24 cellular contexts compared by ENCODE assay signal in genomic region chr17:75531724-75532090, GRCh38. TPM values are rescaled to one million over a fixed set of nuclear protein-coding genes. Genes with fewer than 3 reads are reported as not detected.
A peak's percentile ranks its signal among the peaks of the same experiment; 100 is the strongest.
DNase-seq lines count a peak whose midpoint lies in the region; ATAC-seq lines count a peak whose summit lies in the region.
"Had no signal": no experiment of that assay in that cellular context is flagged by ENCODE, and none has a peak within 500 bp of the region (broad histone marks: within the 10 kb centered on the region; RNA-seq: fewer than 3 reads in every experiment).

No MANE protein-coding gene starts in this region.

- H3K9me2 ChIP-seq in Karpas-422 (replicated peaks; ENCODE audit: insufficient read depth, low read length): no peaks in the 10 kb centered on the region

- intact Hi-C loops in activated CD4-positive, alpha-beta T cell treated with anti-CD3 and anti-CD28 coated beads for 36 hours (cut with DNase I, micrococcal nuclease): no loop called here

- H3K9ac ChIP-seq in mucosa of stomach (ENCODE audit: low read length): peak overlapping the region; percentile 60
- H3K9ac ChIP-seq in Karpas-422 (ENCODE audit: low read length): no peak overlapping the region

- no peak overlapping the region for H3K27ac Mint-ChIP-seq in activated CD4-positive, alpha-beta T cell treated with anti-CD3 and anti-CD28 coated beads for 36 hours
- H3K27ac Mint-ChIP-seq: activated CD4-positive, alpha-beta T cell treated with anti-CD3 and anti-CD28 coated beads, Interleukin-2, amount 10 ng/mL, durations not matched to agents 7 days and 5 days had no signal

- peaks cover 4% of the 10 kb centered on the region for H3K36me3 Mint-ChIP-seq in activated CD4-positive, alpha-beta T cell treated with anti-CD3 and anti-CD28 coated beads for 36 hours (ENCODE audit: low read depth)
- H3K36me3 Mint-ChIP-seq: activated naive CD4-positive, alpha-beta T cell treated with anti-CD3 and anti-CD28 coated beads, Interleukin-2, amount 50 U/mL, for 72 hours had no signal

- ATAC-seq in HG03439 (IDR thresholded peaks at IDR 0.05; ENCODE audit: unreplicated experiment): no peak
- ATAC-seq in activated CD4-positive, alpha-beta T cell treated with anti-CD3 and anti-CD28 coated beads for 36 hours: no peak
- ATAC-seq: activated naive CD4-positive, alpha-beta T cell treated with anti-CD3 and anti-CD28 coated beads, Interleukin-2, amount 50 U/mL, for 72 hours; GM12878; naive thymus-derived CD8-positive, alpha-beta T cell had no signal

- H3K27ac ChIP-seq in esophagus (ENCODE audit: low read depth in 2 of 2, low read length in 1 of 2): peak overlapping the region; percentile 35 to 45
- H3K27ac ChIP-seq in Karpas-422 (ENCODE audit: low read length): no peak overlapping the region
- H3K27ac ChIP-seq: cardiac muscle cell, prostate gland had no signal

- no peaks in the 10 kb centered on the region for H3K9me3 Mint-ChIP-seq in activated CD4-positive, alpha-beta T cell treated with anti-CD3 and anti-CD28 coated beads for 36 hours (ENCODE audit: low read depth)
- H3K9me3 Mint-ChIP-seq: activated CD4-positive, alpha-beta T cell treated with anti-CD3 and anti-CD28 coated beads, Interleukin-2, amount 10 ng/mL, durations not matched to agents 7 days and 5 days; activated naive CD4-positive, alpha-beta T cell treated with anti-CD3 and anti-CD28 coated beads, Interleukin-2, amount 50 U/mL, for 72 hours; CD8-positive, alpha-beta memory T cell; naive thymus-derived CD8-positive, alpha-beta T cell had no signal

- H3K4me3 Mint-ChIP-seq in activated CD4-positive, alpha-beta T cell treated with anti-CD3 and anti-CD28 coated beads for 36 hours: no peak overlapping the region
- H3K4me3 Mint-ChIP-seq: activated CD4-positive, alpha-beta T cell treated with anti-CD3 and anti-CD28 coated beads, Interleukin-2, amount 10 ng/mL, durations not matched to agents 7 days and 5 days; CD8-positive, alpha-beta memory T cell; naive thymus-derived CD8-positive, alpha-beta T cell had no signal

- no peaks in the 10 kb centered on the region for H3K79me2 ChIP-seq in Karpas-422 (ENCODE audit: low read length)

- H3K4me1 ChIP-seq in esophagus (ENCODE audit: control insufficient read depth in 2 of 2, insufficient read depth in 2 of 2, low read length in 1 of 2) (peaks cover 0 to 6% of the 10 kb centered on the region in 2 donors), mucosa of stomach (ENCODE audit: control insufficient read depth, insufficient read depth, low read length) (peaks cover 59% of the 10 kb centered on the region), Karpas-422 (ENCODE audit: low read length) (no peaks in the 10 kb centered on the region)

- H3K4me1 Mint-ChIP-seq in activated CD4-positive, alpha-beta T cell treated with anti-CD3 and anti-CD28 coated beads for 36 hours: peaks cover 23% of the 10 kb centered on the region

- H3K9me3 ChIP-seq in esophagus (ENCODE audit: control insufficient read depth in 2 of 2, insufficient read depth in 1 of 2, low read depth in 1 of 2, low read length in 1 of 2) (no peaks in the 10 kb centered on the region), mucosa of stomach (ENCODE audit: control insufficient read depth, low read length) (no peaks in the 10 kb centered on the region), Karpas-422 (ENCODE audit: low read length) (no peaks in the 10 kb centered on the region)
- H3K9me3 ChIP-seq: HAP-1, MG63, prostate gland had no signal

- no peak overlapping the region for H3K4me2 ChIP-seq in Karpas-422 (ENCODE audit: low read depth, low read length, poor library complexity, severe bottlenecking)

- no peak overlapping the region for H2AFZ ChIP-seq in Karpas-422 (ENCODE audit: low read length)

- H3K36me3 ChIP-seq in esophagus (ENCODE audit: control insufficient read depth in 2 of 2, insufficient read depth in 2 of 2, low read length in 1 of 2) (peaks cover 0 to 12% of the 10 kb centered on the region in 2 donors), mucosa of stomach (ENCODE audit: control insufficient read depth, insufficient read depth, low read length) (peaks cover 10% of the 10 kb centered on the region), Karpas-422 (ENCODE audit: insufficient read depth, low read length) (no peaks in the 10 kb centered on the region)
- H3K36me3 ChIP-seq: cardiac muscle cell, MG63, prostate gland had no signal

- 0 out of 2 replicates have a peak, but pooled peaks cover under 1% of the 10 kb centered on the region for H4K20me1 ChIP-seq in Karpas-422 (ENCODE audit: insufficient read depth, low read depth, low read length)

- CTCF ChIA-PET in activated CD4-positive, alpha-beta T cell treated with anti-CD3 and anti-CD28 coated beads for 36 hours (lab: Charles Lee): interaction anchor here (1.0 kb wide), 1 partner anchor 15 kb away, joined by 3 read pairs; the partner anchor contains the start of gene TSEN54

- peak; percentile 66 for DNase-seq in A172 (ENCODE audit: low spot score)
- DNase-seq in LoVo (ENCODE audit: low spot score): peak; percentile 36
- DNase-seq in NCI-H2029 (lab: John Stamatoyannopoulos, UW): no peak
- DNase-seq in Karpas-422: no peak
- no peak for DNase-seq in activated CD4-positive, alpha-beta T cell treated with anti-CD3 and anti-CD28 coated beads for 36 hours
- DNase-seq: ACHN; activated CD4-positive, alpha-beta T cell treated with anti-CD3 and anti-CD28 coated beads, Interleukin-2, amount 10 ng/mL, durations not matched to agents 7 days and 5 days; CD8-positive, alpha-beta memory T cell; hypothalamus; left cardiac atrium; MG63; naive thymus-derived CD8-positive, alpha-beta T cell; NCI-H187; NCI-H524; stimulated activated CD4-positive, alpha-beta T cell treated with anti-CD3 and anti-CD28 coated beads, Interleukin-12 subunit alpha, Interleukin-12 subunit beta, amount 100 ng/mL, for 4 hours; stimulated activated naive CD4-positive, alpha-beta T cell had no signal

- WGBS in esophagus, 2 donors: 58 to 83% methylated on average over 7 of the region's 7 CpGs

- POLR2A ChIA-PET in activated CD4-positive, alpha-beta T cell treated with anti-CD3 and anti-CD28 coated beads for 36 hours (lab: Charles Lee): no interaction called here

- H3K27me3 ChIP-seq in esophagus (ENCODE audit: control insufficient read depth in 1 of 2, insufficient read depth in 2 of 2, low read length in 2 of 2) (no peaks in the 10 kb centered on the region), mucosa of stomach (ENCODE audit: control insufficient read depth, insufficient read depth, low read length) (no peaks in the 10 kb centered on the region), Karpas-422 (ENCODE audit: low read length) (no peaks in the 10 kb centered on the region)
- H3K27me3 ChIP-seq: MG63 had no signal

- H3K4me3 ChIP-seq in esophagus (ENCODE audit: low read depth in 1 of 2, low read length in 2 of 2) (no peak overlapping the region), mucosa of stomach (ENCODE audit: low read length) (no peak overlapping the region), Karpas-422 (ENCODE audit: low read length) (no peak overlapping the region)
- H3K4me3 ChIP-seq: cardiac muscle cell, GM12878, HAP-1, MG63, prostate gland had no signal

- H3K27me3 Mint-ChIP-seq in activated CD4-positive, alpha-beta T cell treated with anti-CD3 and anti-CD28 coated beads for 36 hours: no peaks in the 10 kb centered on the region
- H3K27me3 Mint-ChIP-seq: CD8-positive, alpha-beta memory T cell; naive thymus-derived CD8-positive, alpha-beta T cell had no signal

RNA-seq across cellular contexts. Expression of gene LLGL2, which starts 6.2 kb away (rescaled TPM):
- 1.6 and 4.0 TPM in 2 replicates for total RNA-seq in A172 (2014; rRNA removed; shearing (Covaris generic))
- polyA plus RNA-seq in esophagus: 100 to 1,000 TPM in 1 of 2 donors, 10 to 100 TPM in 1; 71.6 to 139 TPM
- 6.1 and 7.6 TPM in 2 replicates for total RNA-seq in Karpas-422 (2014; rRNA removed; shearing (Covaris generic); ENCODE audit: low replicate concordance)
- total RNA-seq in activated CD4-positive, alpha-beta T cell treated with anti-CD3 and anti-CD28 coated beads for 36 hours: 1 to 10 TPM; 7.1 to 9.6 TPM

RNA-seq across cellular contexts. Expression of gene TSEN54, which starts 15.4 kb away (rescaled TPM):
- 43.9 and 48.6 TPM in 2 replicates for total RNA-seq in A172 (2014; rRNA removed; shearing (Covaris generic))
- polyA plus RNA-seq in esophagus: 10 to 100 TPM; 25.1 to 31.5 TPM
- 25.5 and 42.8 TPM in 2 replicates for total RNA-seq in Karpas-422 (2014; rRNA removed; shearing (Covaris generic); ENCODE audit: low replicate concordance)
- 10 to 100 TPM; 29.2 to 35.1 TPM for total RNA-seq in activated CD4-positive, alpha-beta T cell treated with anti-CD3 and anti-CD28 coated beads for 36 hours

RNA-seq across cellular contexts. Expression of gene CASKIN2, which starts 16.4 kb away (rescaled TPM):
- total RNA-seq in A172 (2014; rRNA removed; shearing (Covaris generic)): 8.4 and 10.8 TPM in 2 replicates
- polyA plus RNA-seq in esophagus: 10 to 100 TPM in 1 of 2 donors, 1 to 10 TPM in 1; 6.3 to 10.5 TPM
- total RNA-seq in Karpas-422 (2014; rRNA removed; shearing (Covaris generic); ENCODE audit: low replicate concordance): not detected in 2 replicates
- 1 to 10 TPM; 2.9 to 3.0 TPM for total RNA-seq in activated CD4-positive, alpha-beta T cell treated with anti-CD3 and anti-CD28 coated beads for 36 hours

RNA-seq across cellular contexts. Expression of gene MYO15B, which starts 55.9 kb away (rescaled TPM):
- 7.1 and 9.6 TPM in 2 replicates for total RNA-seq in A172 (2014; rRNA removed; shearing (Covaris generic))
- 10 to 100 TPM; 27.8 to 89.5 TPM for polyA plus RNA-seq in esophagus
- total RNA-seq in Karpas-422 (2014; rRNA removed; shearing (Covaris generic); ENCODE audit: low replicate concordance): 3.8 and 8.0 TPM in 2 replicates
- 10 to 100 TPM; 20.8 to 22.4 TPM for total RNA-seq in activated CD4-positive, alpha-beta T cell treated with anti-CD3 and anti-CD28 coated beads for 36 hours

Comparison
In these comparisons a context has a peak if more than half of its experiments do, and no peak if none do; other contexts are left out.
1. DNase-seq: peak in A172 (single experiment) and LoVo (single experiment); none in NCI-H2029 (single experiment), Karpas-422 (single experiment) and activated CD4-positive, alpha-beta T cell treated with anti-CD3 and anti-CD28 coated beads for 36 hours (single experiment).